In genomic region chr10:72335394-72336258, GRCh38 we compare ENCODE assay signal across 7 cellular contexts. TPM values are rescaled to one million over a fixed set of nuclear protein-coding genes. Genes with fewer than 3 reads are reported as not detected.
DNase-seq lines count a peak whose midpoint lies in the region; ATAC-seq and TF ChIP-seq lines count a peak whose summit lies in the region.

No MANE protein-coding gene starts in this region.

- no peak overlapping the region for H3K4me3 Mint-ChIP-seq in nephron

- H3K4me2 ChIP-seq in SK-N-SH = peak overlapping the region; percentile 35; the same call in 1 of the 2 replicates

- no peaks in the 10 kb centered on the region for H3K79me2 ChIP-seq in SK-N-SH (ENCODE audit: insufficient read depth)

- no peak overlapping the region for H2AFZ ChIP-seq in SK-N-SH (ENCODE audit: low read depth)

- peaks cover 30 to 31% of the 10 kb centered on the region in 2 experiments for H3K36me3 ChIP-seq in SK-N-SH (replicated peaks in 1 of 2; ENCODE audit: control insufficient read depth in 1 of 2, insufficient read depth in 2 of 2, low read length in 1 of 2)

- no peak overlapping the region for H3K4me3 ChIP-seq in SK-N-SH (ENCODE audit: low read depth in 2 of 2, low read length in 1 of 2)

- peaks cover 18% of the 10 kb centered on the region for H3K36me3 Mint-ChIP-seq in nephron (ENCODE audit: low read depth)

- H3K4me1 Mint-ChIP-seq in nephron = peaks cover 62% of the 10 kb centered on the region

- no peaks in the 10 kb centered on the region for H3K9me3 Mint-ChIP-seq in nephron

- H3K9me3 ChIP-seq in SK-N-SH = no peaks in the 10 kb centered on the region

- no peaks in the 10 kb centered on the region for H3K9me2 ChIP-seq in SK-N-SH

- POLR2A ChIA-PET in SK-N-SH (lab: Yijun Ruan, JAX) = interaction anchor here (0.7 to 15.0 kb wide), 3 partner anchors 14 to 227 kb away, joined by 3 to 234 read pairs (median 8); partner anchors contain the start of gene DDIT4

- DNase-seq in SK-N-SH (peak; percentile 54), dermis blood vessel endothelial cell (peak; percentile 67), NCI-H1092 (lab: John Stamatoyannopoulos, UW) (no peak), ecto neural progenitor cell (ENCODE audit: low spot score) (no peak)

- 83% methylated on average over 18 of the region's 20 CpGs for WGBS in SK-N-SH (ENCODE audit: low lambda C conversion rate)

- no peak for TF ChIP-seq CTCF in SK-N-SH (IDR thresholded peaks at IDR 0.05)
- no peak for TF ChIP-seq CTCF in nephron (IDR thresholded peaks at IDR 0.05; ENCODE audit: unreplicated experiment in 3 of 3)

- CTCF ChIA-PET in SK-N-SH (lab: Yijun Ruan, JAX) = interaction anchor here (1.0 to 14.0 kb wide), 15 partner anchors 8 to 439 kb away, joined by 3 to 198 read pairs (median 5); partner anchors contain the start of genes DDIT4 and DNAJB12

- ATAC-seq in GM19035 (IDR thresholded peaks at IDR 0.05; ENCODE audit: unreplicated experiment) (peak; percentile 36), HG02970 (IDR thresholded peaks at IDR 0.05; ENCODE audit: low FRiP score, unreplicated experiment) (peak; percentile 35)

- peak overlapping the region; percentile 57 to 99; a peak in 3 of 4 replicates for H3K27ac ChIP-seq in SK-N-SH (ENCODE audit: low read depth in 2 of 2, low read length in 1 of 2)

- H3F3A ChIP-seq in SK-N-SH (replicated peaks; ENCODE audit: insufficient read depth) = peaks cover 13% of the 10 kb centered on the region

- H3K27ac Mint-ChIP-seq in nephron = peak overlapping the region; percentile 67 to 95 (median 83)

- H3K27me3 Mint-ChIP-seq in nephron (ENCODE audit: low read depth) = no peaks in the 10 kb centered on the region

- TF ChIP-seq EP300 in SK-N-SH (IDR thresholded peaks at IDR 0.05; ENCODE audit: borderline replicate concordance in 1 of 2, low read depth in 1 of 2, low read length in 1 of 2) = 0 out of 4 replicates have a peak, but pooled peaks of 1 of the 2 experiments have one; percentile 29

- H3K27me3 ChIP-seq in SK-N-SH (ENCODE audit: insufficient read depth) = no peaks in the 10 kb centered on the region

- 0 out of 2 replicates have a peak, but pooled peaks have one; percentile 3 for TF ChIP-seq RAD21 in SK-N-SH (IDR thresholded peaks at IDR 0.05; ENCODE audit: low read length)

- no peaks in the 10 kb centered on the region for H4K20me1 ChIP-seq in SK-N-SH (ENCODE audit: insufficient read depth)

- no peak overlapping the region for H3K9ac ChIP-seq in SK-N-SH

- peaks cover 15 to 63% of the 10 kb centered on the region in 2 experiments for H3K4me1 ChIP-seq in SK-N-SH (ENCODE audit: control insufficient read depth in 1 of 2, insufficient read depth in 2 of 2, low read depth in 1 of 2, low read length in 1 of 2)

TF ChIP-seq in SK-N-SH, 30 proteins besides CTCF, POLR2A, EP300 and RAD21:
- TF ChIP-seq FOXJ3 (CRISPR knock-in tag; IDR thresholded peaks at IDR 0.05) = 0 out of 2 replicates have a peak, but pooled peaks have one; percentile 24
- no peak for TF ChIP-seq TAF1 (IDR thresholded peaks at IDR 0.05; ENCODE audit: borderline replicate concordance, low read depth, low read length)
- TF ChIP-seq NFIC (IDR thresholded peaks at IDR 0.05; ENCODE audit: borderline replicate concordance) = no peak
- peak; percentile 28 for TF ChIP-seq CHD2 (IDR thresholded peaks at IDR 0.05; ENCODE audit: low read length, partially characterized antibody)

RNA-seq across cellular contexts. Expression of gene DNAJB12, which starts 19.1 kb away (rescaled TPM):
- polyA plus RNA-seq in SK-N-SH (2012; rRNA removed) = 22.9 and 25.8 TPM in 2 replicates
- 15.6 and 19.0 TPM in 2 replicates for polyA plus RNA-seq in SK-N-SH (2012; cell fraction: cytosol; rRNA removed)
- polyA plus RNA-seq in SK-N-SH (2012; cell fraction: nucleus; rRNA removed) = 38.8 and 40.0 TPM in 2 replicates
- 25.9 and 35.9 TPM in 2 replicates for total RNA-seq in dermis blood vessel endothelial cell

Comparison
In these comparisons a context has a peak if more than half of its experiments do, and no peak if none do; other contexts are left out.
1. DNase-seq: peak in SK-N-SH (single experiment) and dermis blood vessel endothelial cell (single experiment); none in NCI-H1092 (single experiment) and ecto neural progenitor cell (single experiment).